In the genomic region with DNA sequence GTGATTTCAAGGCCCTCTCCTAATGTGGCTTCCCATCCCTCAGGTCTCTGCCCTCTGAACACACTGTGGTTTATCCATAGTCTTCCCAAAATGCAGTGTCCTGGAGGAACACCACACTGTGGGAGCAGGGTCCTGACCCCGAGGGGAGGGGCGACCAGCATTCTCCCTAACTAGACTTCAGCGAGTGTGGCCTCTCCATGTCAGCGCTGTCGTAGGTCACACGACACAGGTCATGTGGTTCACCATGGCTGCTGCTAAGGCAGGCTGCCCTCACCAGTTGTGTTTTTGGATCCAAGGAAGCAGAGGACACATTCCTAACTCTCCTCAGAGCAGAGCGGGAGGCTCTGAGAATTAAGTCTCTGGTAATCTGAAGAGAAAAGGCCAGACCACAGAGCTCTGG, we compare ENCODE assay signal across 14 cellular contexts. TPM values are rescaled to one million over a fixed set of nuclear protein-coding genes. Genes with fewer than 3 reads are reported as not detected.
DNase-seq lines count a peak whose midpoint lies in the region; ATAC-seq and TF ChIP-seq lines count a peak whose summit lies in the region.
"Had no signal": no experiment of that assay in that cellular context is flagged by ENCODE, and none has a peak within 500 bp of the region (broad histone marks: within the 10 kb centered on the region; RNA-seq: fewer than 3 reads in every experiment).

No MANE protein-coding gene starts in this region.

- no peaks in the 10 kb centered on the region for H3K9me3 Mint-ChIP-seq in WTC11

- H3F3A ChIP-seq in GM23248 (ENCODE audit: insufficient read depth) (peaks cover 64% of the 10 kb centered on the region), smooth muscle cell (ENCODE audit: low read depth) (peaks cover 36% of the 10 kb centered on the region)

- peak overlapping the region; percentile 97 for H3K27ac ChIP-seq in GM23248
- H3K27ac ChIP-seq in muscle layer of colon (ENCODE audit: low read depth, low read length): no peak overlapping the region
- H3K27ac ChIP-seq in smooth muscle cell (ENCODE audit: low read depth): peak overlapping the region; percentile 99
- H3K27ac ChIP-seq: BLaER1 had no signal

- H3K4me3 ChIP-seq in GM23248 (no peak overlapping the region), muscle layer of colon (ENCODE audit: low read depth in 1 of 2, low read length in 2 of 2) (no peak overlapping the region), smooth muscle cell (no peak overlapping the region)
- H3K4me3 ChIP-seq: BLaER1 had no signal

- TF ChIP-seq CTCF in WTC11 (IDR thresholded peaks at IDR 0.05) (no peak), smooth muscle cell (IDR thresholded peaks at IDR 0.05; ENCODE audit: borderline replicate concordance, insufficient read depth, poor library complexity, severe bottlenecking) (no peak), GM13977 (IDR thresholded peaks at IDR 0.05; ENCODE audit: extremely low read depth, insufficient read depth, missing control alignments) (no peak)

- peaks cover 38% of the 10 kb centered on the region for H3K36me3 Mint-ChIP-seq in WTC11

- H3K4me1 ChIP-seq in GM23248 (ENCODE audit: insufficient read depth) (peaks cover 47% of the 10 kb centered on the region), muscle layer of colon (ENCODE audit: insufficient read depth, low read length) (peaks cover 57% of the 10 kb centered on the region), smooth muscle cell (ENCODE audit: low read depth) (peaks cover 37% of the 10 kb centered on the region)

- POLR2A ChIA-PET in WTC11 (lab: Charles Lee): no interaction called here

- ATAC-seq in WTC11: no peak

- H3K4me3 Mint-ChIP-seq in WTC11: no peak overlapping the region

- H3K9me3 ChIP-seq in GM23248 (ENCODE audit: low read depth) (no peaks in the 10 kb centered on the region), muscle layer of colon (ENCODE audit: low read length) (no peaks in the 10 kb centered on the region), smooth muscle cell (replicated peaks; ENCODE audit: low read depth) (no peaks in the 10 kb centered on the region)
- H3K9me3 ChIP-seq: BLaER1 had no signal

- in situ Hi-C loops in GM23248 (cut with MboI): loop anchor here (10.0 kb wide), 2 partner anchors 142 to 242 kb away; a partner anchor contains a TSS
- in situ Hi-C loops in GM13977 (cut with MboI; ENCODE audit: low pct_unique_long_range_greater_than_20kb, low sequenced_read_pairs, unreplicated experiment): loop anchor here (5.0 to 10.0 kb wide), 2 partner anchors 145 to 148 kb away; no protein-coding TSS in a partner anchor

- DNase-seq in GM23248 (peak; percentile 9), WTC11 (ENCODE audit: low spot score) (no peak), smooth muscle cell (lab: John Stamatoyannopoulos, UW; ENCODE audit: unreplicated experiment) (no peak), GM13977 (ENCODE audit: low spot score) (no peak), SKM-1 treated with dmso at 0.1 percent for 144 hours (lab: John Stamatoyannopoulos, UW; ENCODE audit: unreplicated experiment) (no peak), NCI-H1092 treated with DMSO at 0.1 percent for 48 hours (lab: John Stamatoyannopoulos, UW) (no peak)
- DNase-seq: activated CD4-positive, alpha-beta T cell treated with anti-CD3 and anti-CD28 coated beads for 4 hours; activated T-cell treated with anti-CD3 and anti-CD28 coated beads for 4 hours; islet precursor cell; NCI-H226; SIG-M5; T1000 had no signal

- H3K27me3 ChIP-seq in GM23248 (replicated peaks; ENCODE audit: insufficient read depth) (no peaks in the 10 kb centered on the region), muscle layer of colon (ENCODE audit: control insufficient read depth in 1 of 2, insufficient read depth in 2 of 2, low read length in 2 of 2) (no peaks in the 10 kb centered on the region), smooth muscle cell (ENCODE audit: low read depth) (no peaks in the 10 kb centered on the region)
- H3K27me3 ChIP-seq: BLaER1 had no signal

- no peak overlapping the region for H3K4me2 ChIP-seq in GM23248 (ENCODE audit: unreplicated experiment)
- no peak overlapping the region for H3K4me2 ChIP-seq in smooth muscle cell
- H3K4me2 ChIP-seq: BLaER1 had no signal

- H3K79me2 ChIP-seq in GM23248 (ENCODE audit: insufficient read depth) (peaks cover 46% of the 10 kb centered on the region), smooth muscle cell (ENCODE audit: low read depth) (no peaks in the 10 kb centered on the region)

- H3K9me2 ChIP-seq in GM23248 (ENCODE audit: insufficient read depth): no peaks in the 10 kb centered on the region

- no peak overlapping the region for H2AFZ ChIP-seq in GM23248
- no peak overlapping the region for H2AFZ ChIP-seq in smooth muscle cell (ENCODE audit: low read depth)

- CTCF ChIA-PET in WTC11 (lab: Charles Lee): interaction anchor here (1.0 kb wide), 1 partner anchor 142 kb away, joined by 3 read pairs; no protein-coding TSS in a partner anchor

- H3K27me3 Mint-ChIP-seq in WTC11 (ENCODE audit: low read depth): no peaks in the 10 kb centered on the region

- H3K27ac Mint-ChIP-seq in WTC11: 0 out of 2 replicates have a peak overlapping the region, but pooled peaks have one; percentile 23

- H3K9ac ChIP-seq in GM23248: 0 out of 2 replicates have a peak overlapping the region, but pooled peaks have one; percentile 3
- peak overlapping the region; percentile 7 for H3K9ac ChIP-seq in muscle layer of colon (ENCODE audit: low read length)
- no peak overlapping the region for H3K9ac ChIP-seq in smooth muscle cell (ENCODE audit: low read depth)
- H3K9ac ChIP-seq: BLaER1 had no signal

- peaks cover 16% of the 10 kb centered on the region for H3K4me1 Mint-ChIP-seq in WTC11

- no peaks in the 10 kb centered on the region for H4K20me1 ChIP-seq in GM23248 (ENCODE audit: insufficient read depth)
- no peaks in the 10 kb centered on the region for H4K20me1 ChIP-seq in smooth muscle cell (ENCODE audit: low read depth)

- WGBS in GM23248 (ENCODE audit: low coverage in 1 of 2, low lambda C conversion rate in 2 of 2, missing lambda C conversion rate in 2 of 2), 2 experiments: 82 to 87% methylated on average over 7 of the region's 7 CpGs
- whole genome bisulfite sequencing in smooth muscle cell (ENCODE audit: low lambda C conversion rate): 79% methylated on average over 7 of the region's 7 CpGs

- H3K36me3 ChIP-seq in GM23248 (ENCODE audit: low read depth) (peaks cover 48% of the 10 kb centered on the region), muscle layer of colon (ENCODE audit: insufficient read depth, low read length) (peaks cover 45% of the 10 kb centered on the region), smooth muscle cell (ENCODE audit: low read depth) (no peaks in the 10 kb centered on the region)

TF ChIP-seq in WTC11, 78 proteins besides CTCF, POLR2A, EP300 and RAD21 (continues in another document):
- TF ChIP-seq, protein P1, sequence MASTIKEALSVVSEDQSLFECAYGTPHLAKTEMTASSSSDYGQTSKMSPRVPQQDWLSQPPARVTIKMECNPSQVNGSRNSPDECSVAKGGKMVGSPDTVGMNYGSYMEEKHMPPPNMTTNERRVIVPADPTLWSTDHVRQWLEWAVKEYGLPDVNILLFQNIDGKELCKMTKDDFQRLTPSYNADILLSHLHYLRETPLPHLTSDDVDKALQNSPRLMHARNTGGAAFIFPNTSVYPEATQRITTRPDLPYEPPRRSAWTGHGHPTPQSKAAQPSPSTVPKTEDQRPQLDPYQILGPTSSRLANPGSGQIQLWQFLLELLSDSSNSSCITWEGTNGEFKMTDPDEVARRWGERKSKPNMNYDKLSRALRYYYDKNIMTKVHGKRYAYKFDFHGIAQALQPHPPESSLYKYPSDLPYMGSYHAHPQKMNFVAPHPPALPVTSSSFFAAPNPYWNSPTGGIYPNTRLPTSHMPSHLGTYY (CRISPR knock-in tag; IDR thresholded peaks at IDR 0.05): no peak
- TF ChIP-seq GTF2I (CRISPR knock-in tag; conservative IDR thresholded peaks at IDR 0.05) (no peak), NFYB (CRISPR knock-in tag; conservative IDR thresholded peaks at IDR 0.05; ENCODE audit: low read depth) (no peak), ZNF416 (CRISPR knock-in tag; IDR thresholded peaks at IDR 0.05) (no peak), JAZF1 (CRISPR knock-in tag; IDR thresholded peaks at IDR 0.05) (no peak), NR3C1 (CRISPR knock-in tag; conservative IDR thresholded peaks at IDR 0.05; ENCODE audit: low read depth) (no peak), FOXK1 (CRISPR knock-in tag; IDR thresholded peaks at IDR 0.05) (no peak), ZNF423 (CRISPR knock-in tag; IDR thresholded peaks at IDR 0.05) (no peak)
- TF ChIP-seq, protein P2, sequence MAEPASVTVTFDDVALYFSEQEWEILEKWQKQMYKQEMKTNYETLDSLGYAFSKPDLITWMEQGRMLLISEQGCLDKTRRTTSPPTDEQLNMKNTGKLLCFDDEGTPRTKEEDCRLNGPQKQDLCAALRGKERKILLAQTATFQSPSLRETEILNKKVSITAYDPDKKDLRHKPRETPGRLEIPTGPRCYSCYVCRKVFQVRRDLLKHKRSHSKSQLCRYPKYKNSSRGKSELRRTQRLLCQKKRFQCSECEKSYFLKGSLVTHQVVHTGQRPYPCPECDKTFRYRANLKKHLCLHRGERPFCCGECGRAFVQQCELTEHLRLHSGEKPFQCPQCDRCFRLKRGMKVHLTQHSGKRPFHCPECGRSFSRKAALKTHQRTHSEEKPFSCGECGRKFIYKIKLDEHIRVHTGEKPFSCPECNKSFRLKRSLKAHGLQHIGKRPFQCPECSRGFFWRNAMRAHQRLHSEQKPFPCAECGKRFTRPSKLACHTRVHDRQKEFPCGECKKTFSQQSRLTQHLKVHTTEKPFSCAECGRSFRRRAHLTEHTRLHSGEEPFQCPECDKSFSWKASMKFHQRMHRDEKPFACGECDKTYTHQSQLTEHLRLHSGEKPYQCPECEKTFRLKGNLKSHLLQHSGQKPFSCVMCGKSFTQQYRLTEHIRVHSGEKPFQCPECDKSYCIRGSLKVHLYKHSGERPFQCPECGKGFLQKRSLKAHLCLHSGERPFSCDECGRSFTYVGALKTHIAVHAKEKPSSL (CRISPR knock-in tag; conservative IDR thresholded peaks at IDR 0.05): no peak
- TF ChIP-seq, protein P3, sequence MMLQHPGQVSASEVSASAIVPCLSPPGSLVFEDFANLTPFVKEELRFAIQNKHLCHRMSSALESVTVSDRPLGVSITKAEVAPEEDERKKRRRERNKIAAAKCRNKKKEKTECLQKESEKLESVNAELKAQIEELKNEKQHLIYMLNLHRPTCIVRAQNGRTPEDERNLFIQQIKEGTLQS (CRISPR knock-in tag; conservative IDR thresholded peaks at IDR 0.05): no peak

RNA-seq across cellular contexts. Expression of a gene that starts 50.5 kb away (rescaled TPM):
- total RNA-seq in GM23248 (2014; rRNA removed; shearing (Covaris generic)): 21.9 and 33.5 TPM in 2 replicates
- polyA plus RNA-seq in GM23248 (2016; fragmentation: Nextera tagmentation; extraction: Ambion mirVana) (44.0 and 49.0 TPM in 2 replicates), smooth muscle cell (22.0 and 24.7 TPM in 2 replicates)
- total RNA-seq in WTC11 (2021) (18.7 to 23.1 TPM (median 21.3 TPM) in 3 replicates), smooth muscle cell (15.2 and 17.2 TPM in 2 replicates)
